9 cellular contexts compared by ENCODE assay signal in genomic region chr14:94329857-94330256, GRCh38. TPM values are rescaled to one million over a fixed set of nuclear protein-coding genes. Genes with fewer than 3 reads are reported as not detected.
"Had no signal": no experiment of that assay in that cellular context is flagged by ENCODE, and none has a peak within 500 bp of the region (broad histone marks: within the 10 kb centered on the region; RNA-seq: fewer than 3 reads in every experiment).

No MANE protein-coding gene starts in this region.

- H2AFZ ChIP-seq: GM23338 had no signal

- H3K4me3 ChIP-seq: GM23338, K562 had no signal

- H3K9me3 Mint-ChIP-seq: GM23338 had no signal

- H3K27ac Mint-ChIP-seq: GM23338, H9 had no signal

- ATAC-seq: GM23338, K562 had no signal

- H3K4me2 ChIP-seq: GM23338 had no signal

- DNase-seq: H9, HCEC 1CT, IMR-90 had no signal

- H3K4me3 Mint-ChIP-seq: GM23338, H9 had no signal

- H3K27ac ChIP-seq: HL-60 had no signal

- FAIRE-seq: H1, H54, K562 had no signal

RNA-seq across cellular contexts. Expression of gene SERPINA6, which starts 6.7 kb away (rescaled TPM):
- total RNA-seq: GM23338, H1, H9, IMR-90, K562 had no signal
- polyA plus RNA-seq: GM23338, H1, IMR-90, K562 had no signal

RNA-seq across cellular contexts. Expression of gene SERPINA2, which starts 36.6 kb away (rescaled TPM):
- total RNA-seq: GM23338, H1, H9, HT1080, IMR-90, K562 had no signal
- polyA plus RNA-seq: GM23338, H1, IMR-90, K562 had no signal

RNA-seq across cellular contexts. Expression of gene SERPINA10, which starts 36.8 kb away (rescaled TPM):
- total RNA-seq: GM23338, H1, H9, HT1080, IMR-90, K562 had no signal
- polyA plus RNA-seq: H1, IMR-90, K562 had no signal

RNA-seq across cellular contexts. Expression of gene SERPINA1, which starts 58.5 kb away (rescaled TPM):
- total RNA-seq: GM23338, H1, H9 had no signal
- polyA plus RNA-seq: GM23338, K562 had no signal
